Comparison of ENCODE assay signal across 1 cellular context in genomic region chr1:115671176-115672062, GRCh38.
A peak's percentile ranks its signal among the peaks of the same experiment; 100 is the strongest.
TF ChIP-seq lines count a peak whose summit lies in the region.

No MANE protein-coding gene starts in this region.

TF ChIP-seq in K562, 482 proteins besides CTCF, POLR2A, EP300 and RAD21 (continued from another document):
- TF ChIP-seq MGA (IDR thresholded peaks at IDR 0.05), result no peak
- peak; percentile 28; the same call in 1 of the 2 replicates for TF ChIP-seq GABPB1 (CRISPR knock-in tag; IDR thresholded peaks at IDR 0.05)
- peak; percentile 85 for TF ChIP-seq FOSL1 (tag; conservative IDR thresholded peaks at IDR 0.05)
- no peak for TF ChIP-seq ZNF280A (IDR thresholded peaks at IDR 0.05; ENCODE audit: low read depth, partially characterized antibody)
- TF ChIP-seq NFE2 (IDR thresholded peaks at IDR 0.05; ENCODE audit: low read depth), result 0 out of 2 replicates have a peak, but pooled peaks have one; percentile 2
- TF ChIP-seq POLR3A (IDR thresholded peaks at IDR 0.05; ENCODE audit: borderline replicate concordance, extremely low read depth, insufficient read depth, insufficient read length), result no peak
- TF ChIP-seq ZNF707 (CRISPR knock-in tag; conservative IDR thresholded peaks at IDR 0.05), result no peak
- TF ChIP-seq YY1 (IDR thresholded peaks at IDR 0.05; ENCODE audit: borderline replicate concordance in 1 of 3, control insufficient read depth in 1 of 3, extremely low read depth in 1 of 3, insufficient read depth in 3 of 3, insufficient read length in 1 of 3, insufficient replicate concordance in 2 of 3, low read depth in 1 of 3, low read length in 2 of 3), result peak in 1 of 3 experiments; percentile 19
- peak in 1 of 2 experiments; percentile 36; a peak in 1 of 4 replicates for TF ChIP-seq FOXA3 (CRISPR knock-in tag; conservative IDR thresholded peaks at IDR 0.05 in 1 of 2, IDR thresholded peaks at IDR 0.05 in 1 of 2)
- peak in 1 of 2 experiments; percentile 43; a peak in 1 of 4 replicates for TF ChIP-seq RCOR1 (IDR thresholded peaks at IDR 0.05; ENCODE audit: borderline replicate concordance in 1 of 2, low read depth in 2 of 2, low read length in 2 of 2)
- TF ChIP-seq ZNF398 (CRISPR knock-in tag; IDR thresholded peaks at IDR 0.05), result no peak
- TF ChIP-seq TCF7 (IDR thresholded peaks at IDR 0.05; ENCODE audit: borderline replicate concordance), result peak; percentile 61; the same call in 1 of the 2 replicates
- TF ChIP-seq CREB3 (tag; conservative IDR thresholded peaks at IDR 0.05; ENCODE audit: low read depth), result no peak
- peak; percentile 49 for TF ChIP-seq ZFX (CRISPR knock-in tag; IDR thresholded peaks at IDR 0.05)
- peak; percentile 27; the same call in 1 of the 2 replicates for TF ChIP-seq PHF8 (IDR thresholded peaks at IDR 0.05; ENCODE audit: borderline replicate concordance, low read length)
- no peak for TF ChIP-seq MTA3 (IDR thresholded peaks at IDR 0.05; ENCODE audit: borderline replicate concordance)
- TF ChIP-seq JUND (IDR thresholded peaks at IDR 0.05; ENCODE audit: borderline replicate concordance, low read depth, low read length), result peak; percentile 65; the same call in 1 of the 2 replicates
- peak; percentile 58; the same call in 1 of the 3 replicates for TF ChIP-seq JUND (tag; IDR thresholded peaks at IDR 0.05; ENCODE audit: borderline replicate concordance, low read depth, low read length)
- peak; percentile 8; the same call in 1 of the 2 replicates for TF ChIP-seq JUN (IDR thresholded peaks at IDR 0.05; ENCODE audit: borderline replicate concordance, low read depth, low read length)
- TF ChIP-seq JUN (CRISPR knock-in tag; IDR thresholded peaks at IDR 0.05; ENCODE audit: borderline replicate concordance), result no peak
- no peak for TF ChIP-seq BHLHE40 (IDR thresholded peaks at IDR 0.05; ENCODE audit: low read length)
- no peak for TF ChIP-seq ZNF12 (CRISPR knock-in tag; IDR thresholded peaks at IDR 0.05)
- TF ChIP-seq ZBTB33 (CRISPR knock-in tag; IDR thresholded peaks at IDR 0.05), result peak; percentile 89
- no peak for TF ChIP-seq ZBTB2 (IDR thresholded peaks at IDR 0.05)
